Comparison of ENCODE assay signal across 8 cellular contexts in genomic region chr16:89873822-89874689, GRCh38. TPM values are rescaled to one million over a fixed set of nuclear protein-coding genes. Genes with fewer than 3 reads are reported as not detected.
DNase-seq lines count a peak whose midpoint lies in the region; ATAC-seq, FAIRE-seq and TF ChIP-seq lines count a peak whose summit lies in the region.

No MANE protein-coding gene starts in this region.

- peak; percentile 31 for DNase-seq in D721Med (ENCODE audit: insufficient read length, low spot score)
- DNase-seq in KG1 (lab: John Stamatoyannopoulos, UW) = peak; percentile 68
- DNase-seq in Peyer's patch = peak; percentile 96 to 99 (median 98)
- DNase-seq in activated T-helper 1 cell treated with Interleukin-2 at 50 U/mL for 16 hours (ENCODE audit: low read depth) = peak; percentile 86
- peak; percentile 76 for DNase-seq in esophagus squamous epithelium (lab: John Stamatoyannopoulos, UW)
- DNase-seq in stimulated activated CD8-positive, alpha-beta memory T cell treated with anti-CD3 and anti-CD28 coated beads, Interleukin-4, amount 100 ng/mL, for 48 hours = peak; percentile 98

- intact Hi-C loops in esophagus squamous epithelium (cut with DNase I) = no loop called here

- H3K4me1 ChIP-seq in Peyer's patch (peaks cover 0 to 18% (median 2%) of the 10 kb centered on the region in 4 donors), esophagus squamous epithelium (peaks cover 14 to 29% (median 16%) of the 10 kb centered on the region in 3 donors), muscle layer of duodenum (ENCODE audit: control insufficient read depth in 1 of 2, insufficient read depth in 2 of 2, low read length in 2 of 2) (peaks cover 0 to 18% of the 10 kb centered on the region in 2 donors)

- H3K36me3 ChIP-seq in Peyer's patch = peaks cover 0 to 20% (median 0%) of the 10 kb centered on the region in 3 donors
- peaks cover 7 to 34% (median 7%) of the 10 kb centered on the region in 3 donors for H3K36me3 ChIP-seq in esophagus squamous epithelium
- H3K36me3 ChIP-seq in muscle layer of duodenum (ENCODE audit: control insufficient read depth in 1 of 2, insufficient read depth in 2 of 2, low read length in 2 of 2) = peaks cover 0 to 18% of the 10 kb centered on the region in 2 donors

- TF ChIP-seq POLR2A in Peyer's patch (IDR thresholded peaks at IDR 0.05) = no peak
- TF ChIP-seq POLR2A in esophagus squamous epithelium (IDR thresholded peaks at IDR 0.05) = no peak

- no peaks in the 10 kb centered on the region for H3K9me3 ChIP-seq in Peyer's patch
- no peaks in the 10 kb centered on the region for H3K9me3 ChIP-seq in esophagus squamous epithelium
- no peaks in the 10 kb centered on the region for H3K9me3 ChIP-seq in muscle layer of duodenum (ENCODE audit: control insufficient read depth in 1 of 2, low read length in 2 of 2)

- ATAC-seq in GM21723 (IDR thresholded peaks at IDR 0.05; ENCODE audit: unreplicated experiment) = peak; percentile 59

- H3K27me3 ChIP-seq in Peyer's patch = no peaks in the 10 kb centered on the region
- no peaks in the 10 kb centered on the region for H3K27me3 ChIP-seq in esophagus squamous epithelium
- no peaks in the 10 kb centered on the region for H3K27me3 ChIP-seq in muscle layer of duodenum (ENCODE audit: low read depth, low read length)

- H3K27ac ChIP-seq in Peyer's patch = peak overlapping the region; percentile 96 to 100 (median 100)
- H3K27ac ChIP-seq in esophagus squamous epithelium = peak overlapping the region; percentile 99 to 100 (median 100)
- peak overlapping the region; percentile 92 for H3K27ac ChIP-seq in muscle layer of duodenum (ENCODE audit: low read length)

- TF ChIP-seq CTCF in D721Med (IDR thresholded peaks at IDR 0.05; ENCODE audit: insufficient read depth, missing control alignments) (no peak), Peyer's patch (IDR thresholded peaks at IDR 0.05) (no peak), esophagus squamous epithelium (IDR thresholded peaks at IDR 0.05) (no peak)

- 1 to 9% methylated on average over 13 to 30 of the region's 76 CpGs for WGBS in esophagus squamous epithelium, 2 donors

- FAIRE-seq in D721Med (lab: Jason Lieb, UNC) = no peak

- H3K4me3 ChIP-seq in Peyer's patch = peak overlapping the region; percentile 62 to 96 (median 90)
- H3K4me3 ChIP-seq in esophagus squamous epithelium = peak overlapping the region; percentile 73 to 97 (median 82)
- H3K4me3 ChIP-seq in muscle layer of duodenum (ENCODE audit: low read depth in 1 of 2, low read length in 2 of 2) = peak overlapping the region; percentile 57 to 70

RNA-seq across cellular contexts. Expression of gene TCF25, which starts 0.7 kb away (rescaled TPM):
- total RNA-seq in Peyer's patch (100 to 1,000 TPM; 247 to 946 (median 371) TPM), esophagus squamous epithelium (100 to 1,000 TPM in 2 of 4 donors, 10 to 100 TPM in 2; 79.7 to 124 (median 101) TPM)

RNA-seq across cellular contexts. Expression of gene MC1R, which starts 44.6 kb away (rescaled TPM):
- 10 to 100 TPM in 2 of 4 donors, 1 to 10 TPM in 2; 8.3 to 29.2 (median 11.2) TPM for total RNA-seq in Peyer's patch
- 1 to 10 TPM; 1.1 to 3.4 (median 2.0) TPM for total RNA-seq in esophagus squamous epithelium

RNA-seq across cellular contexts. Expression of gene SPIRE2, which starts 45.8 kb away (rescaled TPM):
- 100 to 1,000 TPM in 3 of 4 donors, 10 to 100 TPM in 1; 45.5 to 147 (median 111) TPM for total RNA-seq in Peyer's patch
- total RNA-seq in esophagus squamous epithelium = 1 to 10 TPM; 3.4 to 9.6 (median 4.3) TPM

RNA-seq across cellular contexts. Expression of gene TUBB3, which starts 49.1 kb away (rescaled TPM):
- 10 to 100 TPM in 1 of 4 donors, 1 to 10 TPM in 3; 2.1 to 12.4 (median 4.6) TPM for total RNA-seq in Peyer's patch
- 1 to 10 TPM in 3 of 4 donors, not detected in 1; 2.2 to 9.6 (median 8.0) TPM for total RNA-seq in esophagus squamous epithelium

RNA-seq across cellular contexts. Expression of gene FANCA, which starts 57.6 kb away (rescaled TPM):
- 100 to 1,000 TPM in 1 of 4 donors, 10 to 100 TPM in 3; 19.4 to 187 (median 27.9) TPM for total RNA-seq in Peyer's patch
- 10 to 100 TPM in 1 of 4 donors, 1 to 10 TPM in 3; 3.8 to 29.0 (median 6.8) TPM for total RNA-seq in esophagus squamous epithelium

Comparison
In these comparisons a context has a peak if more than half of its experiments do, and no peak if none do; other contexts are left out.
1. Peak in every context shown above with its lines: DNase-seq, ATAC-seq, H3K4me3 ChIP-seq and H3K27ac ChIP-seq.
2. DNase-seq: peak in every context shown above with its lines; median percentile 98 in Peyer's patch; 98 in stimulated activated CD8-positive, alpha-beta memory T cell treated with anti-CD3 and anti-CD28 coated beads, Interleukin-4, amount 100 ng/mL, for 48 hours; 86 in activated T-helper 1 cell treated with Interleukin-2 at 50 U/mL for 16 hours; 76 in esophagus squamous epithelium; 68 in KG1; 31 in D721Med.
3. RNA of gene SPIRE2, which starts 45.8 kb away (total RNA-seq): 45.5 to 147 TPM in Peyer's patch; 3.4 to 9.6 TPM in esophagus squamous epithelium; every median in the first group is over 4 times any median in the second.